8 cellular contexts compared by ENCODE assay signal in the genomic region with DNA sequence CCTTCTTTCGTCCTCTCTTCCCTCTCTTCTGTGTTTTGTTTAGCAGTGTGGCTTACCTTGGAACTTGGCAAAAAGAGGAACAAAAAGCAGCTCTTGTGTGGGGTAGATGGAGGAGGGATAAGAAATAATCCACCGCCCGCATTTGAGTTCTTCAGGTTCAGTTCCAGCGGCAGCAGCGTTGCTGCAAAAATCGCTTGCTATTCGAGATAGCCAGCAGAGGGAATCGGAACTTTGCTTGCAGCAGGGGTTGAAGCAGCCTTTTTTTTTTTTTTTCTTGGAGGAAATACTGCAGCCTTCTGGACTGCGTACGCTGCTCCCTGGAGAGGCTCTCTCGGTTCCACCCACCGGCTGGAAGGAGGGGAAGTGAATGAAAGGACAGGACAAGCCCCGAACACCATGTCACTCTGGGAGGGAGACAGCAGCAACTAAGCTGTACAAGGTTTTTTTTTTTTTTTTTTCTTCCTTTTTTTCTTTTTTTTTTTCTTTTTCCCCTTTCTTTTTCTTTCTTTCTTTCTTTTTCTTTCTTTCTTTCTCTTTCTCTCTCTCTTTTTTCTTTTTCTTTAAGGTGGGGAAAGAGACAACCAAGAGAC. TPM values are rescaled to one million over a fixed set of nuclear protein-coding genes. Genes with fewer than 3 reads are reported as not detected.
DNase-seq lines count a peak whose midpoint lies in the region; ATAC-seq and TF ChIP-seq lines count a peak whose summit lies in the region.

RBMS3 (plus strand) TSS at position 397 of the 590 bp plus-strand sequence.

- H3K36me3 ChIP-seq in parathyroid adenoma (ENCODE audit: control insufficient read depth, insufficient read depth, low read length) = peaks cover 2% of the 10 kb centered on the region

- H3K27me3 ChIP-seq in right cardiac atrium (ENCODE audit: control insufficient read depth, insufficient read depth) (no peaks in the 10 kb centered on the region), parathyroid adenoma (ENCODE audit: control insufficient read depth, insufficient read depth, low read length) (no peaks in the 10 kb centered on the region)

- intact Hi-C loops in activated naive CD4-positive, alpha-beta T cell treated with anti-CD3 and anti-CD28 coated beads for 36 hours (cut with micrococcal nuclease) = loop anchor here (5.0 kb wide), 3 partner anchors 128 to 363 kb away; no protein-coding TSS in a partner anchor
- intact Hi-C loops in right cardiac atrium (cut with DNase I) = loop anchor here (5.0 to 10.0 kb wide), 8 partner anchors 54 to 487 kb away; no protein-coding TSS in a partner anchor

- H2AFZ ChIP-seq in parathyroid adenoma = peak within 1 kb of the TSS; percentile 76

- peak within 1 kb of the TSS; percentile 64 for H3K27ac Mint-ChIP-seq in activated naive CD4-positive, alpha-beta T cell treated with anti-CD3 and anti-CD28 coated beads for 36 hours

- H3K4me3 Mint-ChIP-seq in activated naive CD4-positive, alpha-beta T cell treated with anti-CD3 and anti-CD28 coated beads for 36 hours = peak within 1 kb of the TSS; percentile 62

- WGBS in right cardiac atrium = under 1% methylated on average over 13 of the region's 13 CpGs

- H3K27ac ChIP-seq in right cardiac atrium (ENCODE audit: low read length) (peak within 1 kb of the TSS; percentile 98), parathyroid adenoma (peak within 1 kb of the TSS; percentile 75)

- peaks cover 19% of the 10 kb centered on the region for H3K27me3 Mint-ChIP-seq in activated naive CD4-positive, alpha-beta T cell treated with anti-CD3 and anti-CD28 coated beads for 36 hours (ENCODE audit: low read depth)

- TF ChIP-seq CTCF in parathyroid adenoma (IDR thresholded peaks at IDR 0.05) = peak; percentile 46

- H3K9ac ChIP-seq in parathyroid adenoma = no peak within 1 kb of the TSS

- peaks cover 36% of the 10 kb centered on the region for H3K4me1 Mint-ChIP-seq in activated naive CD4-positive, alpha-beta T cell treated with anti-CD3 and anti-CD28 coated beads for 36 hours (ENCODE audit: low read depth)

- peak; percentile 24 for DNase-seq in activated naive CD4-positive, alpha-beta T cell treated with anti-CD3 and anti-CD28 coated beads for 36 hours
- no peak for DNase-seq in activated naive CD4-positive, alpha-beta T cell (lab: John Stamatoyannopoulos, UW)
- DNase-seq in HEK293T (ENCODE audit: extremely low spot score) = peak; percentile 68
- DNase-seq in NCI-H69 (lab: John Stamatoyannopoulos, UW) = peak; percentile 82
- DNase-seq in astrocyte of the hippocampus (ENCODE audit: low read depth, low spot score) = peak; percentile 95
- peak; percentile 92 to 94 (median 93) for DNase-seq in right cardiac atrium
- no peak for DNase-seq in NCI-H1105 (lab: John Stamatoyannopoulos, UW)

- ATAC-seq in right cardiac atrium = peak; percentile 96

- H3K79me2 ChIP-seq in parathyroid adenoma = no peaks in the 10 kb centered on the region

- no peaks in the 10 kb centered on the region for H3K36me3 Mint-ChIP-seq in activated naive CD4-positive, alpha-beta T cell treated with anti-CD3 and anti-CD28 coated beads for 36 hours (ENCODE audit: low read depth)

- POLR2A ChIA-PET in HEK293T (lab: Yijun Ruan, JAX) = interaction anchor here (0.8 to 1.6 kb wide), 2 partner anchors 13 to 121 kb away, joined by 3 read pairs; no protein-coding TSS in a partner anchor

- H3K9me3 ChIP-seq in right cardiac atrium (ENCODE audit: control insufficient read depth, low read length) = no peaks in the 10 kb centered on the region
- no peaks in the 10 kb centered on the region for H3K9me3 ChIP-seq in parathyroid adenoma (ENCODE audit: control insufficient read depth, low read length)

- H3K4me3 ChIP-seq in right cardiac atrium (ENCODE audit: low read length) (peak within 1 kb of the TSS; percentile 99), parathyroid adenoma (ENCODE audit: low read depth, low read length) (peak within 1 kb of the TSS; percentile 72)

- CTCF ChIA-PET in activated naive CD4-positive, alpha-beta T cell treated with anti-CD3 and anti-CD28 coated beads for 36 hours (lab: Charles Lee) = interaction anchor here (0.5 to 0.7 kb wide), 4 partner anchors 20 to 497 kb away, joined by 3 to 6 read pairs (median 4); no protein-coding TSS in a partner anchor
- CTCF ChIA-PET in HEK293T (lab: Yijun Ruan, JAX) = interaction anchor here (0.6 kb wide), 1 partner anchor 931 kb away, joined by 8 read pairs; no protein-coding TSS in a partner anchor

- H3K4me1 ChIP-seq in right cardiac atrium (ENCODE audit: control insufficient read depth, insufficient read depth, low read length) = peaks cover 4% of the 10 kb centered on the region
- peaks cover 6% of the 10 kb centered on the region for H3K4me1 ChIP-seq in parathyroid adenoma

- H3K9me3 Mint-ChIP-seq in activated naive CD4-positive, alpha-beta T cell treated with anti-CD3 and anti-CD28 coated beads for 36 hours = no peaks in the 10 kb centered on the region

- H3K4me2 ChIP-seq in parathyroid adenoma (ENCODE audit: low read length) = peak within 1 kb of the TSS; percentile 84

TF ChIP-seq in HEK293T, 16 proteins besides CTCF, POLR2A, EP300 and RAD21:
- TF ChIP-seq ARNT (IDR thresholded peaks at IDR 0.05) (no peak), ZNF384 (IDR thresholded peaks at IDR 0.05) (peak; percentile 95), ELF4 (IDR thresholded peaks at IDR 0.05) (no peak), SP1 (IDR thresholded peaks at IDR 0.05) (no peak), PKNOX1 (IDR thresholded peaks at IDR 0.05) (peak; percentile 56), FOXA1 (IDR thresholded peaks at IDR 0.05) (no peak), TARDBP (IDR thresholded peaks at IDR 0.05) (no peak), LEF1 (IDR thresholded peaks at IDR 0.05; ENCODE audit: borderline replicate concordance) (no peak), FOXK2 (IDR thresholded peaks at IDR 0.05) (no peak)

RNA-seq across cellular contexts. Expression of gene RBMS3, which starts in this region (rescaled TPM):
- 1 to 10 TPM in 1 of 2 experiments, under 1 TPM in 1; 0.84 to 1.1 TPM for total RNA-seq in activated naive CD4-positive, alpha-beta T cell treated with anti-CD3 and anti-CD28 coated beads for 36 hours
- total RNA-seq in right cardiac atrium = 10 to 100 TPM; 51.4 to 66.7 (median 56.8) TPM
- polyA plus RNA-seq in right cardiac atrium = 8.9 TPM

Comparison
In these comparisons a context has a peak if more than half of its experiments do, and no peak if none do; other contexts are left out.
1. RNA of gene RBMS3 (total RNA-seq): 51.4 to 66.7 TPM in right cardiac atrium; 0.84 to 1.1 TPM in activated naive CD4-positive, alpha-beta T cell treated with anti-CD3 and anti-CD28 coated beads for 36 hours; every median in the first group is over 10 times any median in the second.
2. DNase-seq: peak in activated naive CD4-positive, alpha-beta T cell treated with anti-CD3 and anti-CD28 coated beads for 36 hours (single experiment), HEK293T (single experiment), NCI-H69 (single experiment), astrocyte of the hippocampus (single experiment) and right cardiac atrium (3 of 3); none in activated naive CD4-positive, alpha-beta T cell (0 of 4) and NCI-H1105 (single experiment).